Comparison of ENCODE assay signal across 16 cellular contexts in the genomic region with DNA sequence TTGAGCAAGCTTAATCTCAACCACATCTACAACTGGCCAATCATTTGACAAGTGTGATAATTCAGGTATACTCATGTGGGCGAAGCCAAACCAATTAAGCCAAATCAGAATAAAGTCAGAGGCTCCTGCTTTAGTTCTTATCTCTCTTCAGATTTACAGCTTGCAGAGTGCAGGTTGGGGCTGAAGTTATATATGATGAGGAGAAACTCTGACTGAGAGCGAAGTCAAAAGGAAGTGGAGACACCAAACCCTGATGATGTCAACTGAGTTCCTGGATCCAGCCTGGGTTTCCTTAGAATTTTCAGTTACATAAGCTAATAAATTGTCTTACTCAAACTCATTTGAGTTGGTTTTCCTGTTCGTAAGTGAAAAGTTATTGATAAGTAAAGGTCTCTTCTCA.
DNase-seq lines count a peak whose midpoint lies in the region; ATAC-seq, FAIRE-seq and TF ChIP-seq lines count a peak whose summit lies in the region.
"Had no signal": no experiment of that assay in that cellular context is flagged by ENCODE, and none has a peak within 500 bp of the region (broad histone marks: within the 10 kb centered on the region; RNA-seq: fewer than 3 reads in every experiment).

No MANE protein-coding gene starts in this region.

- TF ChIP-seq CTCF in natural killer cell (IDR thresholded peaks at IDR 0.05): no peak

- H3K27ac Mint-ChIP-seq in natural killer cell treated with Interleukin-12 subunit alpha and Interleukin-12 subunit beta and Interleukin-15 and Interleukin-18, amount 100 ng/mL, for 72 hours: peak overlapping the region in 1 of 2 donors; percentile 25
- no peak overlapping the region for H3K27ac Mint-ChIP-seq in natural killer cell
- H3K27ac Mint-ChIP-seq in activated naive CD8-positive, alpha-beta T cell treated with anti-CD3 and anti-CD28 coated beads, Interleukin-2, amount 50 U/mL, for 24 hours: peak overlapping the region; percentile 79
- H3K27ac Mint-ChIP-seq: H9 had no signal

- DNase-seq in activated CD4-positive, CD25-positive, alpha-beta regulatory T cell treated with anti-CD3 and anti-CD28 coated beads, Interleukin-2, amount 50 U/mL, for 72 hours: no peak
- DNase-seq in natural killer cell treated with Interleukin-12 subunit alpha and Interleukin-12 subunit beta and Interleukin-15 and Interleukin-18, amount 100 ng/mL, for 72 hours (ENCODE audit: low spot score): no peak
- DNase-seq in natural killer cell: no peak
- DNase-seq in activated naive CD8-positive, alpha-beta T cell treated with anti-CD3 and anti-CD28 coated beads, Interleukin-2, amount 50 U/mL, for 24 hours: no peak
- no peak for DNase-seq in DMS153 treated with DMSO at 0.1 percent for 48 hours (lab: John Stamatoyannopoulos, UW; ENCODE audit: unreplicated experiment)
- no peak for DNase-seq in GM12891 (ENCODE audit: insufficient read length, low spot score)
- DNase-seq: AML-193; GDM1; H9; MV-4-11; NCI-H1694 treated with DMSO at 0.1 percent for 48 hours; NCI-H510A; NCI-H748 treated with DMSO at 0.1 percent for 48 hours; NK-92 treated with Interleukin-12 subunit alpha and Interleukin-12 subunit beta, amount 100 ng/mL, for 24 hours had no signal

- peaks cover 15 to 29% of the 10 kb centered on the region in 2 donors for H3K4me1 Mint-ChIP-seq in natural killer cell treated with Interleukin-12 subunit alpha and Interleukin-12 subunit beta and Interleukin-15 and Interleukin-18, amount 100 ng/mL, for 72 hours (ENCODE audit: low read depth in 2 of 2)
- peaks cover 2 to 3% of the 10 kb centered on the region in 2 donors for H3K4me1 Mint-ChIP-seq in natural killer cell
- H3K4me1 Mint-ChIP-seq in activated naive CD8-positive, alpha-beta T cell treated with anti-CD3 and anti-CD28 coated beads, Interleukin-2, amount 50 U/mL, for 24 hours: peaks cover 73% of the 10 kb centered on the region

- H3K27me3 Mint-ChIP-seq in natural killer cell treated with Interleukin-12 subunit alpha and Interleukin-12 subunit beta and Interleukin-15 and Interleukin-18, amount 100 ng/mL, for 72 hours: no peaks in the 10 kb centered on the region
- no peaks in the 10 kb centered on the region for H3K27me3 Mint-ChIP-seq in natural killer cell (ENCODE audit: low read depth in 2 of 2)
- H3K27me3 Mint-ChIP-seq in activated naive CD8-positive, alpha-beta T cell treated with anti-CD3 and anti-CD28 coated beads, Interleukin-2, amount 50 U/mL, for 24 hours: no peaks in the 10 kb centered on the region

- intact Hi-C loops in natural killer cell (cut with micrococcal nuclease): no loop called here

- ATAC-seq in activated CD4-positive, CD25-positive, alpha-beta regulatory T cell treated with anti-CD3 and anti-CD28 coated beads, Interleukin-2, amount 50 U/mL, for 24 hours: peak; percentile 44 to 55
- ATAC-seq in natural killer cell treated with Interleukin-12 subunit alpha and Interleukin-12 subunit beta and Interleukin-15 and Interleukin-18, amount 100 ng/mL, for 72 hours: peak in 1 of 2 donors; percentile 62
- no peak for ATAC-seq in natural killer cell
- ATAC-seq in activated naive CD8-positive, alpha-beta T cell treated with anti-CD3 and anti-CD28 coated beads, Interleukin-2, amount 50 U/mL, for 24 hours: peak; percentile 63
- ATAC-seq in GM21529 (IDR thresholded peaks at IDR 0.05; ENCODE audit: unreplicated experiment): no peak

- no peaks in the 10 kb centered on the region for H3K9me3 Mint-ChIP-seq in natural killer cell treated with Interleukin-12 subunit alpha and Interleukin-12 subunit beta and Interleukin-15 and Interleukin-18, amount 100 ng/mL, for 72 hours
- no peaks in the 10 kb centered on the region for H3K9me3 Mint-ChIP-seq in natural killer cell
- no peaks in the 10 kb centered on the region for H3K9me3 Mint-ChIP-seq in activated naive CD8-positive, alpha-beta T cell treated with anti-CD3 and anti-CD28 coated beads, Interleukin-2, amount 50 U/mL, for 24 hours
- H3K9me3 Mint-ChIP-seq: H9 had no signal

- TF ChIP-seq POLR2A in GM12891 (IDR thresholded peaks at IDR 0.05; ENCODE audit: low read depth, low read length): no peak

- no peak for FAIRE-seq in GM12891 (lab: Jason Lieb, UNC)

- peaks cover 13% of the 10 kb centered on the region for H3K36me3 Mint-ChIP-seq in natural killer cell treated with Interleukin-12 subunit alpha and Interleukin-12 subunit beta and Interleukin-15 and Interleukin-18, amount 100 ng/mL, for 72 hours
- no peaks in the 10 kb centered on the region for H3K36me3 Mint-ChIP-seq in natural killer cell
- H3K36me3 Mint-ChIP-seq in activated naive CD8-positive, alpha-beta T cell treated with anti-CD3 and anti-CD28 coated beads, Interleukin-2, amount 50 U/mL, for 24 hours (ENCODE audit: low read depth): peaks cover 57% of the 10 kb centered on the region

- H3K4me3 Mint-ChIP-seq in natural killer cell treated with Interleukin-12 subunit alpha and Interleukin-12 subunit beta and Interleukin-15 and Interleukin-18, amount 100 ng/mL, for 72 hours: peak overlapping the region; percentile 18
- no peak overlapping the region for H3K4me3 Mint-ChIP-seq in natural killer cell
- no peak overlapping the region for H3K4me3 Mint-ChIP-seq in activated naive CD8-positive, alpha-beta T cell treated with anti-CD3 and anti-CD28 coated beads, Interleukin-2, amount 50 U/mL, for 24 hours
- H3K4me3 Mint-ChIP-seq: H9 had no signal

TF ChIP-seq in GM12891, 5 proteins besides CTCF, POLR2A, EP300 and RAD21:
- TF ChIP-seq SPI1 (IDR thresholded peaks at IDR 0.05; ENCODE audit: low read depth, low read length) (no peak), POU2F2 (IDR thresholded peaks at IDR 0.05; ENCODE audit: low read depth, low read length) (no peak), TAF1 (IDR thresholded peaks at IDR 0.05; ENCODE audit: low read depth, low read length) (no peak), PAX5 (IDR thresholded peaks at IDR 0.05; ENCODE audit: insufficient read depth, low read length, severe bottlenecking) (no peak), POLR2AphosphoS5 (IDR thresholded peaks at IDR 0.05; ENCODE audit: low read depth, low read length) (no peak)

Comparison
In these comparisons a context has a peak if more than half of its experiments do, and no peak if none do; other contexts are left out.
1. ATAC-seq: peak in activated CD4-positive, CD25-positive, alpha-beta regulatory T cell treated with anti-CD3 and anti-CD28 coated beads, Interleukin-2, amount 50 U/mL, for 24 hours (2 of 2) and activated naive CD8-positive, alpha-beta T cell treated with anti-CD3 and anti-CD28 coated beads, Interleukin-2, amount 50 U/mL, for 24 hours (single experiment); none in natural killer cell (0 of 3) and GM21529 (single experiment).